ENCODE assay signal across 13 cellular contexts in genomic region chr5:82885657-82886389, GRCh38.
A peak's percentile ranks its signal among the peaks of the same experiment; 100 is the strongest.
DNase-seq lines count a peak whose midpoint lies in the region; ATAC-seq and TF ChIP-seq lines count a peak whose summit lies in the region.
"Had no signal": no experiment of that assay in that cellular context is flagged by ENCODE, and none has a peak within 500 bp of the region (broad histone marks: within the 10 kb centered on the region; RNA-seq: fewer than 3 reads in every experiment).

No MANE protein-coding gene starts in this region.

- peaks cover 5% of the 10 kb centered on the region for H3K4me1 ChIP-seq in neural progenitor cell

- H3K36me3 ChIP-seq in neural progenitor cell = no peaks in the 10 kb centered on the region
- H3K36me3 ChIP-seq: esophagus muscularis mucosa had no signal

- no peak overlapping the region for H3K4me3 Mint-ChIP-seq in neural progenitor cell
- H3K4me3 Mint-ChIP-seq: B cell had no signal

- peaks cover 9% of the 10 kb centered on the region for H3K9me3 Mint-ChIP-seq in neural progenitor cell

- H3K4me3 ChIP-seq in coronary artery (peak overlapping the region; percentile 5), neural progenitor cell (no peak overlapping the region)
- H3K4me3 ChIP-seq: esophagus muscularis mucosa, K562 had no signal

- H3K4me2 ChIP-seq in neural progenitor cell = no peak overlapping the region

- no peaks in the 10 kb centered on the region for H3K9me3 ChIP-seq in neural progenitor cell (ENCODE audit: low read depth)
- H3K9me3 ChIP-seq: esophagus muscularis mucosa had no signal

- no peak overlapping the region for H2AFZ ChIP-seq in neural progenitor cell (replicated peaks)

- H3K36me3 Mint-ChIP-seq in neural progenitor cell = peaks cover 2% of the 10 kb centered on the region

- DNase-seq in A172 (ENCODE audit: low spot score) (peak; percentile 32), coronary artery (ENCODE audit: low spot score) (no peak), cerebellar cortex (ENCODE audit: low spot score) (no peak), LoVo (ENCODE audit: low spot score) (no peak), neural progenitor cell (ENCODE audit: low spot score) (no peak), cortex of kidney (lab: John Stamatoyannopoulos, UW) (no peak)
- DNase-seq: activated CD4-positive, CD25-positive, alpha-beta regulatory T cell had no signal

- H3K27ac Mint-ChIP-seq in neural progenitor cell = no peak overlapping the region
- H3K27ac Mint-ChIP-seq: B cell had no signal

- H3K9ac ChIP-seq in neural progenitor cell = no peak overlapping the region

- no peaks in the 10 kb centered on the region for H3K27me3 Mint-ChIP-seq in neural progenitor cell (ENCODE audit: insufficient read depth, low read depth)
- H3K27me3 Mint-ChIP-seq: B cell had no signal

- no peaks in the 10 kb centered on the region for H4K20me1 ChIP-seq in neural progenitor cell (ENCODE audit: low read depth)

- ATAC-seq in GM19395 (IDR thresholded peaks at IDR 0.05; ENCODE audit: unreplicated experiment) (peak; percentile 59), HG03378 (IDR thresholded peaks at IDR 0.05; ENCODE audit: unreplicated experiment) (peak; percentile 58)
- ATAC-seq: K562, right cardiac atrium had no signal

- TF ChIP-seq CTCF in coronary artery (IDR thresholded peaks at IDR 0.05) = no peak
- no peak for TF ChIP-seq CTCF in neural progenitor cell (IDR thresholded peaks at IDR 0.05)

- no peaks in the 10 kb centered on the region for H3K27me3 ChIP-seq in neural progenitor cell
- H3K27me3 ChIP-seq: esophagus muscularis mucosa had no signal

- H3K4me1 Mint-ChIP-seq in neural progenitor cell = peaks cover 6% of the 10 kb centered on the region

- H3K27ac ChIP-seq in coronary artery = no peak overlapping the region
- no peak overlapping the region for H3K27ac ChIP-seq in neural progenitor cell
- H3K27ac ChIP-seq: esophagus muscularis mucosa had no signal

- no peaks in the 10 kb centered on the region for H3K79me2 ChIP-seq in neural progenitor cell (ENCODE audit: low read depth)

- H3F3A ChIP-seq in neural progenitor cell (ENCODE audit: low read depth) = no peaks in the 10 kb centered on the region
